22 cellular contexts compared by ENCODE assay signal in genomic region chr9:2138646-2139045, GRCh38.
DNase-seq lines count a peak whose midpoint lies in the region; ATAC-seq and TF ChIP-seq lines count a peak whose summit lies in the region.
"Had no signal": no experiment of that assay in that cellular context is flagged by ENCODE, and none has a peak within 500 bp of the region (broad histone marks: within the 10 kb centered on the region; RNA-seq: fewer than 3 reads in every experiment).

No MANE protein-coding gene starts in this region.

- ATAC-seq in effector memory CD8-positive, alpha-beta T cell (replicated peaks) = no peak
- no peak for ATAC-seq in memory B cell (ENCODE audit: low read depth)
- no peak for ATAC-seq in activated CD8-positive, alpha-beta memory T cell treated with anti-CD3 and anti-CD28 coated beads, Interleukin-2, amount 10 ng/mL, durations not matched to agents 7 days and 5 days

- intact Hi-C loops in stomach (cut with DNase I; ENCODE audit: low total_unique reads) = no loop called here

- H3K4me3 Mint-ChIP-seq in effector memory CD8-positive, alpha-beta T cell = no peak overlapping the region
- no peak overlapping the region for H3K4me3 Mint-ChIP-seq in memory B cell
- no peak overlapping the region for H3K4me3 Mint-ChIP-seq in activated CD8-positive, alpha-beta memory T cell treated with anti-CD3 and anti-CD28 coated beads, Interleukin-2, amount 10 ng/mL, durations not matched to agents 7 days and 5 days
- H3K4me3 Mint-ChIP-seq: CD8-positive, alpha-beta memory T cell; H9; HFFc6 had no signal

- H3K4me1 ChIP-seq in stomach = peaks cover 0 to 15% (median 3%) of the 10 kb centered on the region in 4 donors

- H3K36me3 Mint-ChIP-seq in effector memory CD8-positive, alpha-beta T cell (ENCODE audit: insufficient read depth) = peaks cover 33% of the 10 kb centered on the region
- H3K36me3 Mint-ChIP-seq in memory B cell = peaks cover 34% of the 10 kb centered on the region
- H3K36me3 Mint-ChIP-seq in activated CD8-positive, alpha-beta memory T cell treated with anti-CD3 and anti-CD28 coated beads, Interleukin-2, amount 10 ng/mL, durations not matched to agents 7 days and 5 days = peaks cover 30% of the 10 kb centered on the region

- H3K9me3 Mint-ChIP-seq in effector memory CD8-positive, alpha-beta T cell = no peaks in the 10 kb centered on the region
- H3K9me3 Mint-ChIP-seq in memory B cell = no peaks in the 10 kb centered on the region
- H3K9me3 Mint-ChIP-seq in activated CD8-positive, alpha-beta memory T cell treated with anti-CD3 and anti-CD28 coated beads, Interleukin-2, amount 10 ng/mL, durations not matched to agents 7 days and 5 days (ENCODE audit: low read depth) = no peaks in the 10 kb centered on the region
- H3K9me3 Mint-ChIP-seq: CD8-positive, alpha-beta memory T cell; H9; HFFc6 had no signal

- H3K27me3 ChIP-seq in stomach = no peaks in the 10 kb centered on the region
- H3K27me3 ChIP-seq: BLaER1 had no signal

- no peak for TF ChIP-seq EP300 in stomach (IDR thresholded peaks at IDR 0.05)

- WGBS in stomach, 5 donors = 88 to 96% (median 93%) methylated on average over 4 of the region's 4 CpGs

- H3K27ac Mint-ChIP-seq in effector memory CD8-positive, alpha-beta T cell = peak overlapping the region; percentile 28 to 53
- peak overlapping the region; percentile 19 for H3K27ac Mint-ChIP-seq in memory B cell
- H3K27ac Mint-ChIP-seq in activated CD8-positive, alpha-beta memory T cell treated with anti-CD3 and anti-CD28 coated beads, Interleukin-2, amount 10 ng/mL, durations not matched to agents 7 days and 5 days = no peak overlapping the region
- H3K27ac Mint-ChIP-seq: HFFc6 had no signal

- peaks cover 0 to 26% (median 24%) of the 10 kb centered on the region in 4 donors for H3K36me3 ChIP-seq in stomach

- CTCF ChIA-PET in activated CD8-positive, alpha-beta memory T cell treated with anti-CD3 and anti-CD28 coated beads, Interleukin-2, amount 10 ng/mL, durations not matched to agents 7 days and 5 days (lab: Charles Lee) = interaction anchor here (1.2 kb wide), 1 partner anchor 23 kb away, joined by 3 read pairs; no protein-coding TSS in a partner anchor

- no peaks in the 10 kb centered on the region for H3K9me3 ChIP-seq in stomach
- H3K9me3 ChIP-seq: SK-N-SH had no signal

- DNase-seq in MV-4-11 (lab: John Stamatoyannopoulos, UW) = peak; percentile 63
- no peak for DNase-seq in effector memory CD8-positive, alpha-beta T cell
- no peak for DNase-seq in memory B cell (ENCODE audit: low spot score in 2 of 2)
- no peak for DNase-seq in central memory CD4-positive, alpha-beta T cell
- DNase-seq in stomach = no peak
- no peak for DNase-seq in activated CD8-positive, alpha-beta memory T cell treated with anti-CD3 and anti-CD28 coated beads, Interleukin-2, amount 10 ng/mL, durations not matched to agents 7 days and 5 days
- no peak for DNase-seq in Kasumi-1 (lab: John Stamatoyannopoulos, UW)
- DNase-seq: Calu3; CD8-positive, alpha-beta memory T cell; DMS153; GM23248; H9; HFFc6; KBM-7; NCI-H1092 treated with DMSO at 0.1 percent for 48 hours; NCI-H1436 treated with DMSO at 0.1 percent for 48 hours; NCI-H1930; NCI-H510A; SIG-M5; SK-N-SH had no signal

- TF ChIP-seq CTCF in stomach (IDR thresholded peaks at IDR 0.05) = no peak

- no peak for TF ChIP-seq POLR2A in stomach (IDR thresholded peaks at IDR 0.05)

- H3K4me3 ChIP-seq in stomach = no peak overlapping the region
- H3K4me3 ChIP-seq: BLaER1, GM23248 had no signal

- peaks cover 30 to 56% of the 10 kb centered on the region in 2 donors for H3K4me1 Mint-ChIP-seq in effector memory CD8-positive, alpha-beta T cell (ENCODE audit: low read depth in 2 of 2)
- H3K4me1 Mint-ChIP-seq in memory B cell = peaks cover 23% of the 10 kb centered on the region
- no peaks in the 10 kb centered on the region for H3K4me1 Mint-ChIP-seq in activated CD8-positive, alpha-beta memory T cell treated with anti-CD3 and anti-CD28 coated beads, Interleukin-2, amount 10 ng/mL, durations not matched to agents 7 days and 5 days

- no peaks in the 10 kb centered on the region for H3K27me3 Mint-ChIP-seq in effector memory CD8-positive, alpha-beta T cell
- no peaks in the 10 kb centered on the region for H3K27me3 Mint-ChIP-seq in memory B cell
- H3K27me3 Mint-ChIP-seq in activated CD8-positive, alpha-beta memory T cell treated with anti-CD3 and anti-CD28 coated beads, Interleukin-2, amount 10 ng/mL, durations not matched to agents 7 days and 5 days = no peaks in the 10 kb centered on the region
- H3K27me3 Mint-ChIP-seq: CD8-positive, alpha-beta memory T cell had no signal

- H3K27ac ChIP-seq in stomach = no peak overlapping the region
- H3K27ac ChIP-seq: BLaER1, GM23248, HL-60 had no signal
